Comparison of ENCODE assay signal across 8 cellular contexts in genomic region chr6:3157151-3157933, GRCh38. TPM values are rescaled to one million over a fixed set of nuclear protein-coding genes. Genes with fewer than 3 reads are reported as not detected.
A peak's percentile ranks its signal among the peaks of the same experiment; 100 is the strongest.
DNase-seq lines count a peak whose midpoint lies in the region; ATAC-seq, FAIRE-seq and TF ChIP-seq lines count a peak whose summit lies in the region.

Gene TUBB2A (minus strand): TSS chr6:3157544. CDS start chr6:3157463, 81 bp downstream.

- no peaks in the 10 kb centered on the region for H3K36me3 ChIP-seq in neutrophil

- H3K4me1 ChIP-seq in neutrophil (ENCODE audit: control insufficient read depth in 1 of 2, insufficient read depth in 1 of 2, low read depth in 1 of 2, low read length in 1 of 2): peaks cover 8 to 19% of the 10 kb centered on the region in 2 experiments

- ATAC-seq in GM19467 (IDR thresholded peaks at IDR 0.05; ENCODE audit: unreplicated experiment): peak; percentile 82

- no peaks in the 10 kb centered on the region for H3K9me3 ChIP-seq in neutrophil

- in situ Hi-C loops in Caki2 (cut with HindIII; ENCODE audit: low pct_unique_long_range_greater_than_20kb, low sequenced_read_pairs): no loop called here

- DNase-seq in Caki2 (ENCODE audit: low read depth) (peak; percentile 73), HS-27A (ENCODE audit: low read depth) (peak; percentile 14), frontal cortex (ENCODE audit: low spot score in 2 of 2) (peak; percentile 97 to 99), substantia nigra (lab: John Stamatoyannopoulos, UW) (peak in 47 of 49 donors; percentile 22 to 93 (median 70))
- DNase-seq in activated naive CD4-positive, alpha-beta T cell (lab: John Stamatoyannopoulos, UW): peak; percentile 38 to 88 (median 64)

- H3K27me3 ChIP-seq in neutrophil: peaks cover 90% of the 10 kb centered on the region

- no peak within 1 kb of the TSS for H3K27ac ChIP-seq in neutrophil
- H3K27ac ChIP-seq in substantia nigra (ENCODE audit: low read depth, low read length, poor library complexity, severe bottlenecking): peak within 1 kb of the TSS; percentile 89

- no peak for TF ChIP-seq CTCF in neutrophil (IDR thresholded peaks at IDR 0.05)

- no peak for FAIRE-seq in frontal cortex (lab: Jason Lieb, UNC)

- peak; percentile 73 for TF ChIP-seq POLR2A in Raji (IDR thresholded peaks at IDR 0.05; ENCODE audit: insufficient read depth, low read depth, low read length)

- H3K4me3 ChIP-seq in neutrophil (ENCODE audit: low read depth in 1 of 2, low read length in 1 of 2): peak within 1 kb of the TSS; percentile 56 to 74

RNA-seq across cellular contexts. Expression of gene TUBB2A, which starts in this region (rescaled TPM):
- 69.0 and 77.3 TPM in 2 replicates for total RNA-seq in Caki2 (2014; rRNA removed; shearing (Covaris generic); ENCODE audit: low replicate concordance)
- 1,551 TPM for total RNA-seq in frontal cortex

Comparison
In these comparisons a context has a peak if more than half of its experiments do, and no peak if none do; other contexts are left out.
1. RNA of gene TUBB2A (total RNA-seq): 1,551 TPM in frontal cortex (single experiment); 69.0 to 77.3 TPM in Caki2; every median in the first group is over 10 times any median in the second.
2. DNase-seq: peak in every context shown above with its lines; median percentile 98 in frontal cortex; 73 in Caki2; 70 in substantia nigra; 64 in activated naive CD4-positive, alpha-beta T cell; 14 in HS-27A.